ENCODE assay signal across 24 cellular contexts in genomic region chr3:78516437-78516836, GRCh38.
DNase-seq lines count a peak whose midpoint lies in the region; ATAC-seq, FAIRE-seq and TF ChIP-seq lines count a peak whose summit lies in the region.
"Had no signal": no experiment of that assay in that cellular context is flagged by ENCODE, and none has a peak within 500 bp of the region (broad histone marks: within the 10 kb centered on the region; RNA-seq: fewer than 3 reads in every experiment).

No MANE protein-coding gene starts in this region.

- no peak overlapping the region for H2BK12ac ChIP-seq in H1 (ENCODE audit: low read depth, low read length)

- no peak for TF ChIP-seq CTCF in A549 (IDR thresholded peaks at IDR 0.05)
- TF ChIP-seq CTCF in IMR-90 (conservative IDR thresholded peaks at IDR 0.05; ENCODE audit: low read depth, low read length) = no peak
- TF ChIP-seq CTCF in H1 (IDR thresholded peaks at IDR 0.05; ENCODE audit: control extremely low read depth in 1 of 3, insufficient read depth in 1 of 3, low read depth in 1 of 3, low read length in 3 of 3) = no peak

- DNase-seq in A549 (ENCODE audit: low read depth in 1 of 2, low spot score in 1 of 2) (no peak), IMR-90 (no peak), H1 (ENCODE audit: low read depth in 1 of 2, low spot score in 2 of 2) (no peak), small intestine (no peak)
- DNase-seq: 8988T; ACHN; BE2C; C1 segment of cervical spinal cord; CD4-positive, alpha-beta memory T cell; CD4-positive, CD25-positive, alpha-beta regulatory T cell; CD8-positive, alpha-beta memory T cell; COR-L47; DMS 273 treated with DMSO at 0.1 percent for 48 hours; DMS153; DMS53; DMS79; DND-41; EL; GDM1 had no signal

- no peak overlapping the region for H3K4me2 ChIP-seq in A549
- H3K4me2 ChIP-seq in IMR-90 (ENCODE audit: low read depth, low read length) = no peak overlapping the region
- H3K4me2 ChIP-seq in H1 (ENCODE audit: insufficient read depth in 1 of 2, low read depth in 2 of 2, low read length in 2 of 2) = no peak overlapping the region
- H3K4me2 ChIP-seq: BLaER1 had no signal

- POLR2A ChIA-PET in A549 (lab: Yijun Ruan, JAX) (no interaction called here), IMR-90 (lab: Charles Lee; ENCODE audit: unreplicated experiment) (no interaction called here), H1 (lab: Charles Lee; ENCODE audit: partially characterized antibody) (no interaction called here)

- no peak overlapping the region for H3K14ac ChIP-seq in IMR-90 (replicated peaks; ENCODE audit: low read depth, low read length)
- no peak overlapping the region for H3K14ac ChIP-seq in H1 (ENCODE audit: insufficient read length)

- H2AK9ac ChIP-seq in IMR-90 (replicated peaks; ENCODE audit: low read depth, low read length, poor library complexity) = no peak overlapping the region

- H3K9me1 ChIP-seq in IMR-90 (ENCODE audit: insufficient read depth, low read length) = no peaks in the 10 kb centered on the region

- H3K79me1 ChIP-seq in IMR-90 (ENCODE audit: low read depth in 1 of 2, low read length in 2 of 2) = no peaks in the 10 kb centered on the region
- no peaks in the 10 kb centered on the region for H3K79me1 ChIP-seq in H1 (ENCODE audit: low read depth, low read length)

- H3K79me2 ChIP-seq in H1 (ENCODE audit: control insufficient read depth in 1 of 2, insufficient read depth in 2 of 2, low read length in 2 of 2) = no peaks in the 10 kb centered on the region

- H3K56ac ChIP-seq in IMR-90 (ENCODE audit: extremely low read depth, insufficient read depth, low read length) (no peak overlapping the region), H1 (replicated peaks; ENCODE audit: insufficient read length, low read depth, low read length) (no peak overlapping the region)

- H3K4ac ChIP-seq in IMR-90 (ENCODE audit: low read depth, low read length) (no peak overlapping the region), H1 (replicated peaks; ENCODE audit: insufficient read length, low read depth, low read length) (no peak overlapping the region)

- no peak overlapping the region for H2BK5ac ChIP-seq in IMR-90 (ENCODE audit: low read depth, low read length, poor library complexity, severe bottlenecking)
- no peak overlapping the region for H2BK5ac ChIP-seq in H1 (ENCODE audit: low read depth, low read length)

- H3K9ac ChIP-seq in IMR-90 (ENCODE audit: low read depth, low read length) (no peak overlapping the region), H1 (replicated peaks in 1 of 4; ENCODE audit: extremely low read depth in 1 of 4, low read depth in 3 of 4, low read length in 3 of 4) (no peak overlapping the region)
- H3K9ac ChIP-seq: BLaER1 had no signal

- H3K36me3 ChIP-seq in IMR-90 (ENCODE audit: control insufficient read depth, insufficient read depth, low read length) (no peaks in the 10 kb centered on the region), H1 (ENCODE audit: control insufficient read depth in 2 of 4, insufficient read depth in 4 of 4, low read length in 3 of 4) (no peaks in the 10 kb centered on the region), small intestine (ENCODE audit: control insufficient read depth in 2 of 2, insufficient read depth in 2 of 2, low read length in 2 of 2) (no peaks in the 10 kb centered on the region)
- H3K36me3 ChIP-seq: BE2C, BLaER1 had no signal

- ATAC-seq in A549 (no peak), IMR-90 (ENCODE audit: low read depth) (no peak), GM18505 (IDR thresholded peaks at IDR 0.05; ENCODE audit: unreplicated experiment) (no peak)
- ATAC-seq: GM12878 had no signal

- FAIRE-seq in A549 (lab: Jason Lieb, UNC) = no peak
- no peak for FAIRE-seq in H1 (lab: Jason Lieb, UNC)
- FAIRE-seq in small intestine (lab: Jason Lieb, UNC) = no peak
- FAIRE-seq: GM12878, GM12892, GM19239 had no signal

- H2AK5ac ChIP-seq in IMR-90 (ENCODE audit: low read depth, low read length) (no peak overlapping the region), H1 (ENCODE audit: low read depth, low read length) (no peak overlapping the region)

- no TSS peak for BruUV-seq in IMR-90 (replicated peaks; lab: Mats Ljungman, UMichigan)

- H4K5ac ChIP-seq in IMR-90 (ENCODE audit: low read depth, low read length) (no peak overlapping the region), H1 (ENCODE audit: insufficient read length, low read depth, low read length) (no peak overlapping the region)

- H3K23me2 ChIP-seq in H1 (ENCODE audit: low read depth, low read length) = no peaks in the 10 kb centered on the region

- H3K9me3 ChIP-seq in A549 = no peaks in the 10 kb centered on the region
- no peaks in the 10 kb centered on the region for H3K9me3 ChIP-seq in IMR-90 (ENCODE audit: control insufficient read depth, insufficient read depth, low read length)
- no peaks in the 10 kb centered on the region for H3K9me3 ChIP-seq in H1 (ENCODE audit: insufficient read depth in 2 of 2, low read depth in 1 of 2, low read length in 1 of 2)
- H3K9me3 ChIP-seq in small intestine (ENCODE audit: control insufficient read depth, low read depth) = no peaks in the 10 kb centered on the region
- H3K9me3 ChIP-seq: BE2C, BLaER1 had no signal

- CTCF ChIA-PET in A549 (lab: Yijun Ruan, JAX) (no interaction called here), IMR-90 (lab: Yijun Ruan, JAX) (no interaction called here), H1 (lab: Charles Lee; ENCODE audit: partially characterized antibody) (no interaction called here)

- H3K18ac ChIP-seq in IMR-90 (ENCODE audit: low read depth, low read length) = no peak overlapping the region
- H3K18ac ChIP-seq in H1 (ENCODE audit: extremely low read depth, low read length) = no peak overlapping the region

- 3% methylated on average over 3 of the region's 3 CpGs for WGBS in A549 (ENCODE audit: missing lambda C conversion rate)
- 33% methylated on average over 1 of the region's 3 CpGs; no CpG with 5 or more reads in 1 of the 2 experiments for WGBS in IMR-90 (ENCODE audit: extremely low coverage in 2 of 2, insufficient read length in 1 of 2), 2 experiments
- WGBS in H1 (ENCODE audit: extremely low coverage in 1 of 2, insufficient coverage in 1 of 2, insufficient read length in 1 of 2, insufficient replicate concordance in 2 of 2, low coverage in 1 of 2, low lambda C conversion rate in 2 of 2, missing lambda C conversion rate in 1 of 2), 2 experiments = 88% methylated on average over 3 of the region's 3 CpGs; no CpG with 5 or more reads in 1 of the 2 experiments
- 67 to 85% (median 72%) methylated on average over 3 of the region's 3 CpGs for WGBS in small intestine, 3 donors

- no peak overlapping the region for H3K4me3 ChIP-seq in A549
- H3K4me3 ChIP-seq in IMR-90 (ENCODE audit: insufficient read depth, low read depth, low read length) = no peak overlapping the region
- H3K4me3 ChIP-seq in H1 (ENCODE audit: extremely low read depth in 1 of 4, insufficient read depth in 2 of 4, low read depth in 3 of 4, low read length in 4 of 4) = no peak overlapping the region
- no peak overlapping the region for H3K4me3 ChIP-seq in small intestine (ENCODE audit: low read depth in 1 of 2, low read length in 2 of 2)
- H3K4me3 ChIP-seq: BLaER1, GM12878 had no signal

- H2BK120ac ChIP-seq in IMR-90 (ENCODE audit: low read depth, low read length) (no peak overlapping the region), H1 (replicated peaks; ENCODE audit: low read depth, low read length) (no peak overlapping the region)

- H3K27ac ChIP-seq in A549 (no peak overlapping the region), IMR-90 (ENCODE audit: insufficient read depth, low read length) (no peak overlapping the region), H1 (ENCODE audit: low read depth, low read length) (no peak overlapping the region), small intestine (ENCODE audit: low read depth in 1 of 2, low read length in 1 of 2) (no peak overlapping the region)
- H3K27ac ChIP-seq: BLaER1 had no signal

- H4K91ac ChIP-seq in IMR-90 (ENCODE audit: insufficient read depth, low read depth, low read length) (no peak overlapping the region), H1 (replicated peaks; ENCODE audit: insufficient read length, low read length) (no peak overlapping the region)

- H2BK15ac ChIP-seq in IMR-90 (ENCODE audit: low read depth, low read length) (no peak overlapping the region), H1 (ENCODE audit: low read length) (no peak overlapping the region)

- TF ChIP-seq POLR2A in A549 (IDR thresholded peaks at IDR 0.05; ENCODE audit: low read length) (no peak), IMR-90 (IDR thresholded peaks at IDR 0.05; ENCODE audit: low read depth, low read length) (no peak), H1 (IDR thresholded peaks at IDR 0.05; ENCODE audit: control extremely low read depth in 1 of 2, low read depth in 2 of 2, low read length in 2 of 2) (no peak), GM18505 (IDR thresholded peaks at IDR 0.05; ENCODE audit: borderline replicate concordance, extremely low read depth, insufficient read depth, insufficient read length) (no peak)

- intact Hi-C loops in IMR-90 (cut with micrococcal nuclease) = no loop called here

- H2AFZ ChIP-seq in IMR-90 (replicated peaks; ENCODE audit: low read length, poor library complexity) = no peak overlapping the region
- no peak overlapping the region for H2AFZ ChIP-seq in H1 (ENCODE audit: low read length)

- in situ Hi-C loops in IMR-90 (cut with MboI; ENCODE audit: low sequenced_read_pairs) = no loop called here

- H3K4me1 ChIP-seq in A549 = no peaks in the 10 kb centered on the region
- no peaks in the 10 kb centered on the region for H3K4me1 ChIP-seq in IMR-90 (ENCODE audit: control insufficient read depth, insufficient read depth, low read length)
- H3K4me1 ChIP-seq in H1 (replicated peaks in 1 of 4; ENCODE audit: control insufficient read depth in 3 of 4, insufficient read depth in 4 of 4, low read length in 3 of 4) = no peaks in the 10 kb centered on the region
- no peaks in the 10 kb centered on the region for H3K4me1 ChIP-seq in small intestine (ENCODE audit: control insufficient read depth in 2 of 2, insufficient read depth in 1 of 2, low read depth in 1 of 2, low read length in 1 of 2)
- H3K4me1 ChIP-seq: BE2C, BLaER1 had no signal

- dilution Hi-C loops in IMR-90 (cut with HindIII; ENCODE audit: low sequenced_read_pairs, unreplicated experiment) = no loop called here

- H2BK20ac ChIP-seq in IMR-90 (ENCODE audit: low read depth, low read length) (no peak overlapping the region), H1 (ENCODE audit: low read length) (no peak overlapping the region)

- H3K27me3 ChIP-seq in IMR-90 (ENCODE audit: control insufficient read depth, insufficient read depth, low read length) = no peaks in the 10 kb centered on the region
- H3K27me3 ChIP-seq in H1 (replicated peaks in 1 of 4; ENCODE audit: control insufficient read depth in 3 of 4, extremely low read depth in 1 of 4, insufficient read depth in 3 of 4, low read length in 3 of 4) = no peaks in the 10 kb centered on the region
- no peaks in the 10 kb centered on the region for H3K27me3 ChIP-seq in small intestine (ENCODE audit: control insufficient read depth in 2 of 2, insufficient read depth in 2 of 2, low read length in 2 of 2)
- H3K27me3 ChIP-seq: BE2C, BLaER1 had no signal

- H3K23ac ChIP-seq in IMR-90 (ENCODE audit: low read depth, low read length) (no peak overlapping the region), H1 (ENCODE audit: insufficient read length) (no peak overlapping the region)

- H4K8ac ChIP-seq in IMR-90 (ENCODE audit: low read depth in 2 of 2, low read length in 2 of 2) (no peak overlapping the region), H1 (ENCODE audit: extremely low read depth, insufficient read depth, low read length) (no peak overlapping the region)

- TF ChIP-seq RAD21 in A549 (conservative IDR thresholded peaks at IDR 0.05 in 1 of 2, IDR thresholded peaks at IDR 0.05 in 1 of 2) = no peak
- TF ChIP-seq RAD21 in IMR-90 (IDR thresholded peaks at IDR 0.05; ENCODE audit: low read length) = no peak
- TF ChIP-seq RAD21 in H1 (IDR thresholded peaks at IDR 0.05 in 1 of 2, conservative IDR thresholded peaks at IDR 0.05 in 1 of 2; ENCODE audit: low read depth in 2 of 2, low read length in 2 of 2) = no peak

- no peak for TF ChIP-seq EP300 in A549 (IDR thresholded peaks at IDR 0.05)
- TF ChIP-seq EP300 in H1 (IDR thresholded peaks at IDR 0.05; ENCODE audit: borderline replicate concordance in 1 of 2, low read depth in 2 of 2, low read length in 2 of 2) = no peak

- H4K20me1 ChIP-seq in IMR-90 (ENCODE audit: insufficient read depth, low read length) = no peaks in the 10 kb centered on the region
- H4K20me1 ChIP-seq in H1 (replicated peaks in 1 of 2; ENCODE audit: control insufficient read depth in 1 of 2, insufficient read depth in 2 of 2, low read length in 2 of 2) = no peaks in the 10 kb centered on the region
- H4K20me1 ChIP-seq: BLaER1 had no signal

Comparison
In these comparisons a context has a peak if more than half of its experiments do, and no peak if none do; other contexts are left out.
1. Of the 18 proteins assayed by ChIP-seq in both H1 and A549: peak only in H1: none; only in A549: none; in both: MAFK; in neither: 17.